Comparison of ENCODE assay signal across 10 cellular contexts in genomic region chr3:111418388-111418787, GRCh38.
"Had no signal": no experiment of that assay in that cellular context is flagged by ENCODE, and none has a peak within 500 bp of the region (broad histone marks: within the 10 kb centered on the region; RNA-seq: fewer than 3 reads in every experiment).

No MANE protein-coding gene starts in this region.

- H3K27me3 ChIP-seq: adrenal gland, left lung, tibial artery had no signal

- ATAC-seq: activated naive CD4-positive, alpha-beta T cell treated with anti-CD3 and anti-CD28 coated beads, Interleukin-2, amount 50 U/mL, for 72 hours; left lung had no signal

- H3K36me3 ChIP-seq: adrenal gland, left lung, tibial artery had no signal

- H3K27ac ChIP-seq: adrenal gland, left lung, tibial artery had no signal

- H3K4me3 ChIP-seq: adrenal gland, left lung, tibial artery had no signal

- DNase-seq: activated CD4-positive, CD25-positive, alpha-beta regulatory T cell treated with anti-CD3 and anti-CD28 coated beads, Interleukin-2, amount 50 U/mL, for 72 hours; activated gamma-delta T cell; adrenal gland; effector CD4-positive, alpha-beta T cell; head of caudate nucleus; left lung; stimulated activated naive CD4-positive, alpha-beta T cell; tibial artery had no signal

- H3K36me3 Mint-ChIP-seq: activated naive CD4-positive, alpha-beta T cell treated with anti-CD3 and anti-CD28 coated beads, Interleukin-2, amount 50 U/mL, for 72 hours had no signal

- H3K4me1 ChIP-seq: adrenal gland, left lung, tibial artery had no signal

- H3K27ac Mint-ChIP-seq: activated naive CD4-positive, alpha-beta T cell treated with anti-CD3 and anti-CD28 coated beads, Interleukin-2, amount 50 U/mL, for 72 hours; progenitor cell of endocrine pancreas had no signal
